In the genomic region with DNA sequence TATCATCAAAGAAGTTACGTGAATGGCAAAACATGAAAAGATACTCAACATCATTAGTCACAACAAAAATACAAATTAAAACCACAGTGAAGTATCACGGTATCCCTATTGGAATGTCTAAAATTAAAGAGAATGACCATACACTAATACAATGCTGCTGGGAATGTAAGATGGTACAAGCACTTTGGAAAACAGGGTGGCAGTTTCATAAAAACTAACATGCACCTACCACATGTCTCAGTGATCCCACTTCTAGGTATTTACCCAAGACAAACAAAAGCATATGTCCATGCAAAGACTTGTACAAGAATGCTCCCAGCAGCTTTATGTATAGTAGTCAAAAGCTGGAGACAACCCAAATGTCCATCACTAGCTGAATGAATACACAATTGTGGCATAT, we compare ENCODE assay signal across 25 cellular contexts.
DNase-seq lines count a peak whose midpoint lies in the region; ATAC-seq and TF ChIP-seq lines count a peak whose summit lies in the region.
"Had no signal": no experiment of that assay in that cellular context is flagged by ENCODE, and none has a peak within 500 bp of the region (broad histone marks: within the 10 kb centered on the region; RNA-seq: fewer than 3 reads in every experiment).

No MANE protein-coding gene starts in this region.

- TF ChIP-seq EP300 in SK-N-SH (IDR thresholded peaks at IDR 0.05; ENCODE audit: borderline replicate concordance in 1 of 2, low read depth in 1 of 2, low read length in 1 of 2), result no peak

- POLR2A ChIA-PET in SK-N-SH (lab: Yijun Ruan, JAX), result no interaction called here
- POLR2A ChIA-PET in activated CD4-positive, alpha-beta T cell treated with anti-CD3 and anti-CD28 coated beads for 36 hours (lab: Charles Lee), result no interaction called here

- no peaks in the 10 kb centered on the region for H3K36me3 Mint-ChIP-seq in endothelial cell (ENCODE audit: low read depth, unreplicated experiment)
- H3K36me3 Mint-ChIP-seq in activated CD4-positive, alpha-beta T cell treated with anti-CD3 and anti-CD28 coated beads for 36 hours (ENCODE audit: low read depth), result no peaks in the 10 kb centered on the region

- H3K27ac Mint-ChIP-seq in endothelial cell (ENCODE audit: unreplicated experiment), result no peak overlapping the region
- no peak overlapping the region for H3K27ac Mint-ChIP-seq in activated CD4-positive, alpha-beta T cell treated with anti-CD3 and anti-CD28 coated beads for 36 hours
- H3K27ac Mint-ChIP-seq: activated CD4-positive, alpha-beta memory T cell treated with anti-CD3 and anti-CD28 coated beads, Interleukin-2, amount 10 ng/mL, durations not matched to agents 7 days and 5 days; T-helper 1 cell treated with Interleukin-12 subunit alpha and Interleukin-12 subunit beta and Interleukin-4 antibody, amounts not matched to agents 30 μg/mL and 1 μg/mL, for 36 hours had no signal

- H3K27ac ChIP-seq in SK-N-SH (ENCODE audit: low read depth in 2 of 2, low read length in 1 of 2) (peak overlapping the region in 1 of 2 experiments; percentile 68; a peak in 2 of 4 replicates), SJSA1 (peak overlapping the region; percentile 34)
- H3K27ac ChIP-seq: BLaER1, neutrophil, stomach, VCaP had no signal

- H3K9me2 ChIP-seq in SK-N-SH, result no peaks in the 10 kb centered on the region

- no peaks in the 10 kb centered on the region for H3K9me3 ChIP-seq in SK-N-SH
- H3K9me3 ChIP-seq in SJSA1 (replicated peaks), result no peaks in the 10 kb centered on the region
- H3K9me3 ChIP-seq: BLaER1, MG63, neutrophil, stomach had no signal

- CTCF ChIA-PET in SK-N-SH (lab: Yijun Ruan, JAX), result no interaction called here
- CTCF ChIA-PET in activated CD4-positive, alpha-beta T cell treated with anti-CD3 and anti-CD28 coated beads for 36 hours (lab: Charles Lee), result no interaction called here

- ATAC-seq in SK-N-SH treated with all-trans-retinoic acid at 6 μM for 48 hours, result no peak
- ATAC-seq in activated CD4-positive, alpha-beta T cell treated with anti-CD3 and anti-CD28 coated beads for 36 hours, result no peak

- H3K4me1 ChIP-seq in SK-N-SH (ENCODE audit: control insufficient read depth in 1 of 2, insufficient read depth in 2 of 2, low read depth in 1 of 2, low read length in 1 of 2) (peaks cover 0 to 42% of the 10 kb centered on the region in 2 experiments; a peak in 3 of 4 replicates), SJSA1 (replicated peaks) (peaks cover 56% of the 10 kb centered on the region)
- H3K4me1 ChIP-seq: BLaER1 had no signal

- no peak overlapping the region for H3K4me3 Mint-ChIP-seq in endothelial cell (ENCODE audit: unreplicated experiment)
- H3K4me3 Mint-ChIP-seq in activated CD4-positive, alpha-beta T cell treated with anti-CD3 and anti-CD28 coated beads for 36 hours, result no peak overlapping the region
- H3K4me3 Mint-ChIP-seq: activated CD4-positive, alpha-beta memory T cell treated with anti-CD3 and anti-CD28 coated beads, Interleukin-2, amount 10 ng/mL, durations not matched to agents 7 days and 5 days; T-helper 1 cell treated with Interleukin-12 subunit alpha and Interleukin-12 subunit beta and Interleukin-4 antibody, amounts not matched to agents 30 μg/mL and 1 μg/mL, for 36 hours had no signal

- H3F3A ChIP-seq in SK-N-SH (replicated peaks; ENCODE audit: insufficient read depth), result peaks cover 24% of the 10 kb centered on the region

- H3K4me3 ChIP-seq in SK-N-SH (ENCODE audit: low read depth in 2 of 2, low read length in 1 of 2) (no peak overlapping the region), SJSA1 (no peak overlapping the region)
- H3K4me3 ChIP-seq: BLaER1, MG63, stomach had no signal

- H3K27me3 Mint-ChIP-seq in endothelial cell (ENCODE audit: unreplicated experiment), result no peaks in the 10 kb centered on the region
- no peaks in the 10 kb centered on the region for H3K27me3 Mint-ChIP-seq in activated CD4-positive, alpha-beta T cell treated with anti-CD3 and anti-CD28 coated beads for 36 hours

- peak overlapping the region; percentile 7; the same call in 1 of the 2 replicates for H3K9ac ChIP-seq in SK-N-SH
- H3K9ac ChIP-seq: BLaER1 had no signal

- no peaks in the 10 kb centered on the region for H3K27me3 ChIP-seq in SK-N-SH (ENCODE audit: insufficient read depth)
- H3K27me3 ChIP-seq in SJSA1 (replicated peaks), result no peaks in the 10 kb centered on the region
- H3K27me3 ChIP-seq: BLaER1, MG63, stomach had no signal

- H3K79me2 ChIP-seq in SK-N-SH (ENCODE audit: insufficient read depth), result no peaks in the 10 kb centered on the region

- 0 out of 2 replicates have a peak overlapping the region, but pooled peaks have one; percentile 8 for H3K4me2 ChIP-seq in SK-N-SH
- H3K4me2 ChIP-seq: BLaER1 had no signal

- H3K9me3 Mint-ChIP-seq in endothelial cell (ENCODE audit: unreplicated experiment), result no peaks in the 10 kb centered on the region
- H3K9me3 Mint-ChIP-seq in activated CD4-positive, alpha-beta T cell treated with anti-CD3 and anti-CD28 coated beads for 36 hours (ENCODE audit: low read depth), result no peaks in the 10 kb centered on the region
- H3K9me3 Mint-ChIP-seq: activated CD4-positive, alpha-beta memory T cell treated with anti-CD3 and anti-CD28 coated beads, Interleukin-2, amount 10 ng/mL, durations not matched to agents 7 days and 5 days; T-helper 1 cell treated with Interleukin-12 subunit alpha and Interleukin-12 subunit beta and Interleukin-4 antibody, amounts not matched to agents 30 μg/mL and 1 μg/mL, for 36 hours had no signal

- no peaks in the 10 kb centered on the region for H3K36me3 ChIP-seq in SK-N-SH (replicated peaks in 1 of 2; ENCODE audit: control insufficient read depth in 1 of 2, insufficient read depth in 2 of 2, low read length in 1 of 2)
- H3K36me3 ChIP-seq in SJSA1, result no peaks in the 10 kb centered on the region
- H3K36me3 ChIP-seq: BLaER1, MG63, neutrophil, stomach had no signal

- no peaks in the 10 kb centered on the region for H4K20me1 ChIP-seq in SK-N-SH (ENCODE audit: insufficient read depth)
- H4K20me1 ChIP-seq: BLaER1 had no signal

- H3K4me1 Mint-ChIP-seq in endothelial cell (ENCODE audit: unreplicated experiment), result peaks cover 25% of the 10 kb centered on the region
- H3K4me1 Mint-ChIP-seq in activated CD4-positive, alpha-beta T cell treated with anti-CD3 and anti-CD28 coated beads for 36 hours, result peaks cover 4% of the 10 kb centered on the region

- TF ChIP-seq RAD21 in SK-N-SH (IDR thresholded peaks at IDR 0.05; ENCODE audit: low read length), result no peak

- TF ChIP-seq CTCF in SK-N-SH (IDR thresholded peaks at IDR 0.05) (no peak), endothelial cell (IDR thresholded peaks at IDR 0.05; ENCODE audit: unreplicated experiment) (no peak)

- WGBS in SK-N-SH (ENCODE audit: low lambda C conversion rate), result 69% methylated on average over 2 of the region's 2 CpGs

- DNase-seq in SK-N-SH (no peak), SJSA1 (ENCODE audit: low read depth in 1 of 2, low spot score in 2 of 2) (peak in 1 of 2 experiments; percentile 71), fibroblast of gingiva (ENCODE audit: low read depth) (peak; percentile 38), Ammon's horn (ENCODE audit: low spot score) (no peak), endothelial cell (ENCODE audit: low spot score) (no peak), NCI-H1930 (lab: John Stamatoyannopoulos, UW) (no peak)
- DNase-seq in activated CD4-positive, alpha-beta T cell treated with anti-CD3 and anti-CD28 coated beads for 36 hours, result no peak
- DNase-seq: 8988T; activated CD4-positive, alpha-beta memory T cell treated with anti-CD3 and anti-CD28 coated beads, Interleukin-2, amount 10 ng/mL, durations not matched to agents 7 days and 5 days; activated naive CD4-positive, alpha-beta T cell treated with Interleukin-2 at 50 U/mL for 16 hours; cerebellar nuclear complex; effector CD4-positive, alpha-beta T cell; GDM1; MG63; NCI-H1436; NCI-H748 treated with DMSO at 0.1 percent for 48 hours; SHP77 treated with DMSO at 0.1 percent for 48 hours; stimulated activated CD4-positive, alpha-beta T cell treated with anti-CD3 and anti-CD28 coated beads, Interleukin-4, amount 100 ng/mL, for 4 hours; stomach; trophoblast cell had no signal

- intact Hi-C loops in activated CD4-positive, alpha-beta T cell treated with anti-CD3 and anti-CD28 coated beads for 36 hours (cut with DNase I, micrococcal nuclease), result no loop called here

- H2AFZ ChIP-seq in SK-N-SH (ENCODE audit: low read depth), result no peak overlapping the region

TF ChIP-seq in SK-N-SH, 30 proteins besides CTCF, POLR2A, EP300 and RAD21:
- TF ChIP-seq, protein P1, sequence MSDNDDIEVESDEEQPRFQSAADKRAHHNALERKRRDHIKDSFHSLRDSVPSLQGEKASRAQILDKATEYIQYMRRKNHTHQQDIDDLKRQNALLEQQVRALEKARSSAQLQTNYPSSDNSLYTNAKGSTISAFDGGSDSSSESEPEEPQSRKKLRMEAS (IDR thresholded peaks at IDR 0.05; ENCODE audit: low read depth), result no peak
- TF ChIP-seq TCF12 (IDR thresholded peaks at IDR 0.05), result 0 out of 2 replicates have a peak, but pooled peaks have one; percentile 18

TF ChIP-seq in SK-N-SH treated with all-trans-retinoic acid at 6 μM for 48 hours, 23 proteins besides CTCF, POLR2A, EP300 and RAD21 (continues in another document):
- TF ChIP-seq ARNTL (CRISPR knock-in tag; IDR thresholded peaks at IDR 0.05; ENCODE audit: borderline replicate concordance, low read depth) (no peak), CSDC2 (CRISPR knock-in tag; IDR thresholded peaks at IDR 0.05) (no peak), ZNF565 (CRISPR knock-in tag; conservative IDR thresholded peaks at IDR 0.05; ENCODE audit: low read depth) (no peak), TCF4 (CRISPR knock-in tag; IDR thresholded peaks at IDR 0.05; ENCODE audit: borderline replicate concordance) (no peak), RARB (CRISPR knock-in tag; IDR thresholded peaks at IDR 0.05) (no peak), ZC3H10 (CRISPR knock-in tag; IDR thresholded peaks at IDR 0.05) (no peak), BACH2 (CRISPR knock-in tag; IDR thresholded peaks at IDR 0.05; ENCODE audit: borderline replicate concordance) (no peak), ZNF70 (CRISPR knock-in tag; IDR thresholded peaks at IDR 0.05) (no peak)
